In the genomic region with DNA sequence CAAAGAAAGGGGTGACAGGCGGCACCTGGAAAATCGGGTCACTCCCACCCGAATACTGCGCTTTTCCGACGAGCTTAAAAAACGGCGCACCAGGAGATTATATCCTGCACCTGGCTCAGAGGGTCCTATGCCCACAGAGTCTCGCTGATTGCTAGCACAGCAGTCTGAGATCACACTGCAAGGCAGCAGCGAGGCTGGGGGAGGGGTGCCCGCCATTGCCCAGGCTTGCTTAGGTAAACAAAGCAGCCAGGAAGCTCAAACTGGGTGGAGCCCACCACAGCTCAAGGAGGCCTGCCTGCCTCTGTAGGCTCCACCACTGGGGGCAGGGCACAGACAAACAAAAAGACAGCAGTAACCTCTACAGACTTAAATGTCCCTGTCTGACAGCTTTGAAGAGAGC, we compare ENCODE assay signal across 1 cellular context. TPM values are rescaled to one million over a fixed set of nuclear protein-coding genes. Genes with fewer than 3 reads are reported as not detected.
"Had no signal": no experiment of that assay in that cellular context is flagged by ENCODE, and none has a peak within 500 bp of the region (broad histone marks: within the 10 kb centered on the region; RNA-seq: fewer than 3 reads in every experiment).

No MANE protein-coding gene starts in this region.

RNA-seq across cellular contexts. Expression of a gene that starts 26.2 kb away (rescaled TPM):
- total RNA-seq: natural killer cell treated with Interleukin-12 subunit alpha and Interleukin-12 subunit beta and Interleukin-15 and Interleukin-18, amount 100 ng/mL, for 72 hours had no signal
